8 cellular contexts compared by ENCODE assay signal in the genomic region with DNA sequence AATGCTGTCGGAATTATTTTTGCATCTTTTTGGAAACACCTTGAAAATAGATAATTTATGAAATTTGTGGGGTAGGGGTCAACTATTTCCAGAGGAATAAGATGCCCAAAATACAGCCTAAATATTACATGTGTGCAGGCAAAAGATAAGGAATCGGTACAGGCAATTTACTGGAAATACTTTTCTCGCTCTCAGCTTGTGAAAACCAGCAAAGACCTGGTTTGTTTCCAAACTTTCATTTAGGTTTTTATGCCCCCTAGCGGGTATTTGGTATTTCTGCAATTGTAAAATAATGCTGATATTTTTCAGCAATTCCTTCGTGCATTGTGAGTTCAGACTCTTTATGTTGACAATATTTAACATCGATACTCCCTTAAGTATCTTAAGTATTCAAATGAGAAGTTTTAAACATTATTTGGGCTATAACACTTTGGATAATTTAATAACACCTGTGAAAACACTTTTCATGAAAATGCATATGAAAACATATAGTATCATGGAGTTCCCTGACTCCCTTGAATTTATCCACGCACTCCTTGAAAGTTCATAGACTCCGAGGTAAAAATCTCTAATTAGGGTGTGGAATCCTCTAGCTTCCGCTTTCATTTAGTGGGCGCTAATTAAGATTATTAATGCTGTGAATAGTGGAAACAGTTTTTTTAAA.
DNase-seq lines count a peak whose midpoint lies in the region; ATAC-seq and TF ChIP-seq lines count a peak whose summit lies in the region.

No MANE protein-coding gene starts in this region.

- no peak overlapping the region for H3K27ac ChIP-seq in CD8-positive, alpha-beta T cell (ENCODE audit: low read depth, low read length)
- H3K27ac ChIP-seq in neuronal stem cell (replicated peaks; ENCODE audit: low read length), result no peak overlapping the region

- no peak overlapping the region for H3K14ac ChIP-seq in neuronal stem cell (ENCODE audit: low read length)

- H3K4me1 ChIP-seq in CD8-positive, alpha-beta T cell (ENCODE audit: insufficient read depth, low read length), result no peaks in the 10 kb centered on the region
- H3K4me1 ChIP-seq in neuronal stem cell (ENCODE audit: control insufficient read depth in 2 of 2, insufficient read depth in 1 of 2, low read depth in 1 of 2, low read length in 2 of 2), result peaks cover 5 to 13% of the 10 kb centered on the region in 2 donors

- no peak overlapping the region for H3K27ac Mint-ChIP-seq in CD8-positive, alpha-beta T cell

- DNase-seq in CD8-positive, alpha-beta T cell, result no peak
- DNase-seq in NCI-H82 treated with DMSO at 0.1 percent for 48 hours (lab: John Stamatoyannopoulos, UW; ENCODE audit: unreplicated experiment), result peak; percentile 31
- peak; percentile 44 for DNase-seq in dermis blood vessel endothelial cell
- DNase-seq in neuronal stem cell (ENCODE audit: low spot score), result no peak
- DNase-seq in stimulated activated CD4-positive, alpha-beta T cell treated with anti-CD3 and anti-CD28 coated beads, Interleukin-4, amount 100 ng/mL, for 1 hour, result no peak
- no peak for DNase-seq in GOT3 (lab: John Stamatoyannopoulos, UW)

- no peak overlapping the region for H3K4me2 ChIP-seq in neuronal stem cell (ENCODE audit: insufficient read depth, low read length, poor library complexity, severe bottlenecking)

- H3K36me3 Mint-ChIP-seq in CD8-positive, alpha-beta T cell, result no peaks in the 10 kb centered on the region

- H3K9ac ChIP-seq in neuronal stem cell (ENCODE audit: low read depth, low read length, poor library complexity), result no peak overlapping the region

- H3K9me3 ChIP-seq in CD8-positive, alpha-beta T cell (ENCODE audit: low read length), result no peaks in the 10 kb centered on the region
- H3K9me3 ChIP-seq in neuronal stem cell (replicated peaks in 1 of 2; ENCODE audit: control insufficient read depth in 2 of 2, insufficient read depth in 1 of 2, low read depth in 1 of 2, low read length in 2 of 2), result no peaks in the 10 kb centered on the region

- no peak overlapping the region for H3K18ac ChIP-seq in neuronal stem cell (ENCODE audit: low read length)

- no peak overlapping the region for H2AK5ac ChIP-seq in neuronal stem cell (ENCODE audit: low read depth, low read length)

- H3K4me3 ChIP-seq in CD8-positive, alpha-beta T cell (ENCODE audit: low read depth, low read length), result no peak overlapping the region
- no peak overlapping the region for H3K4me3 ChIP-seq in neuronal stem cell (ENCODE audit: low read length in 2 of 2)

- H3K4me1 Mint-ChIP-seq in CD8-positive, alpha-beta T cell (ENCODE audit: low read depth), result no peaks in the 10 kb centered on the region

- no peak overlapping the region for H2BK5ac ChIP-seq in neuronal stem cell (ENCODE audit: low read length)

- intact Hi-C loops in CD8-positive, alpha-beta T cell (cut with DNase I, micrococcal nuclease), result no loop called here

- no peak overlapping the region for H3K4ac ChIP-seq in neuronal stem cell (ENCODE audit: low read length)

- no peak overlapping the region for H4K91ac ChIP-seq in neuronal stem cell (ENCODE audit: low read depth, low read length, poor library complexity)

- no peak overlapping the region for H2BK120ac ChIP-seq in neuronal stem cell (ENCODE audit: low read depth, low read length)

- H3K27me3 Mint-ChIP-seq in CD8-positive, alpha-beta T cell (ENCODE audit: low read depth), result peaks cover 3% of the 10 kb centered on the region

- no peak overlapping the region for H2BK12ac ChIP-seq in neuronal stem cell (ENCODE audit: low read length)

- ATAC-seq in CD8-positive, alpha-beta T cell, result no peak
- ATAC-seq in HG02938 (IDR thresholded peaks at IDR 0.05; ENCODE audit: unreplicated experiment), result peak; percentile 45
- ATAC-seq in HG03045 (IDR thresholded peaks at IDR 0.05; ENCODE audit: unreplicated experiment), result no peak

- peak; percentile 42 for TF ChIP-seq CTCF in CD8-positive, alpha-beta T cell (IDR thresholded peaks at IDR 0.05)

- H3K4me3 Mint-ChIP-seq in CD8-positive, alpha-beta T cell, result no peak overlapping the region

- H3K9me3 Mint-ChIP-seq in CD8-positive, alpha-beta T cell, result no peaks in the 10 kb centered on the region

- H3K23ac ChIP-seq in neuronal stem cell (ENCODE audit: low read depth, low read length, poor library complexity), result no peak overlapping the region

- no peaks in the 10 kb centered on the region for H3K27me3 ChIP-seq in CD8-positive, alpha-beta T cell (ENCODE audit: insufficient read depth, low read length)
- H3K27me3 ChIP-seq in neuronal stem cell (ENCODE audit: control insufficient read depth in 3 of 3, insufficient read depth in 3 of 3, low read depth in 1 of 3, low read length in 3 of 3), result no peaks in the 10 kb centered on the region

- peak overlapping the region; percentile 83 for H2AFZ ChIP-seq in neuronal stem cell (ENCODE audit: low read length)

- no peaks in the 10 kb centered on the region for H3K79me1 ChIP-seq in neuronal stem cell (ENCODE audit: low read depth, low read length)

- H4K8ac ChIP-seq in neuronal stem cell (ENCODE audit: low read depth, low read length), result no peak overlapping the region

- CTCF ChIA-PET in CD8-positive, alpha-beta T cell (lab: Charles Lee), result no interaction called here

- H3K36me3 ChIP-seq in CD8-positive, alpha-beta T cell (ENCODE audit: insufficient read depth, low read length), result no peaks in the 10 kb centered on the region
- H3K36me3 ChIP-seq in neuronal stem cell (replicated peaks in 1 of 2; ENCODE audit: control insufficient read depth in 2 of 2, insufficient read depth in 2 of 2, low read length in 2 of 2), result no peaks in the 10 kb centered on the region

- no peak overlapping the region for H2BK15ac ChIP-seq in neuronal stem cell (ENCODE audit: low read length)

- WGBS in neuronal stem cell (ENCODE audit: extremely low coverage in 2 of 2, insufficient read length in 2 of 2, insufficient replicate concordance in 1 of 2), 2 donors, result no CpG with 5 or more reads among the region's 10 CpGs

- POLR2A ChIA-PET in CD8-positive, alpha-beta T cell (lab: Charles Lee), result no interaction called here

Comparison
In these comparisons a context has a peak if more than half of its experiments do, and no peak if none do; other contexts are left out.
1. DNase-seq: peak in NCI-H82 treated with DMSO at 0.1 percent for 48 hours (single experiment) and dermis blood vessel endothelial cell (single experiment); none in CD8-positive, alpha-beta T cell (0 of 7), neuronal stem cell (single experiment), stimulated activated CD4-positive, alpha-beta T cell treated with anti-CD3 and anti-CD28 coated beads, Interleukin-4, amount 100 ng/mL, for 1 hour (single experiment) and GOT3 (single experiment).